ENCODE assay signal across 1 cellular context in genomic region chr17:78764871-78765270, GRCh38.
TF ChIP-seq lines count a peak whose summit lies in the region.

No MANE protein-coding gene starts in this region.

TF ChIP-seq in H1, 55 proteins besides CTCF, POLR2A, EP300 and RAD21 (continued from another document):
- TF ChIP-seq USF2 (IDR thresholded peaks at IDR 0.05; ENCODE audit: low read length) (no peak), NANOG (IDR thresholded peaks at IDR 0.05; ENCODE audit: insufficient read depth, low read depth, low read length, poor library complexity, severe bottlenecking) (no peak), RBBP5 (IDR thresholded peaks at IDR 0.05; ENCODE audit: borderline replicate concordance, low read depth, low read length) (no peak), GABPA (IDR thresholded peaks at IDR 0.05; ENCODE audit: borderline replicate concordance, insufficient read depth, low read length) (no peak), JUN (IDR thresholded peaks at IDR 0.05; ENCODE audit: low read depth, low read length) (no peak), SIX5 (IDR thresholded peaks at IDR 0.05; ENCODE audit: low read depth, low read length) (no peak), HDAC6 (IDR thresholded peaks at IDR 0.05; ENCODE audit: low read depth, low read length) (no peak), KDM5A (IDR thresholded peaks at IDR 0.05; ENCODE audit: low read length) (no peak), SIRT6 (IDR thresholded peaks at IDR 0.05; ENCODE audit: low read length) (no peak), RXRA (IDR thresholded peaks at IDR 0.05; ENCODE audit: insufficient read depth, low read depth, low read length) (no peak), TCF12 (IDR thresholded peaks at IDR 0.05; ENCODE audit: low read depth, low read length) (no peak)
